In the genomic region with DNA sequence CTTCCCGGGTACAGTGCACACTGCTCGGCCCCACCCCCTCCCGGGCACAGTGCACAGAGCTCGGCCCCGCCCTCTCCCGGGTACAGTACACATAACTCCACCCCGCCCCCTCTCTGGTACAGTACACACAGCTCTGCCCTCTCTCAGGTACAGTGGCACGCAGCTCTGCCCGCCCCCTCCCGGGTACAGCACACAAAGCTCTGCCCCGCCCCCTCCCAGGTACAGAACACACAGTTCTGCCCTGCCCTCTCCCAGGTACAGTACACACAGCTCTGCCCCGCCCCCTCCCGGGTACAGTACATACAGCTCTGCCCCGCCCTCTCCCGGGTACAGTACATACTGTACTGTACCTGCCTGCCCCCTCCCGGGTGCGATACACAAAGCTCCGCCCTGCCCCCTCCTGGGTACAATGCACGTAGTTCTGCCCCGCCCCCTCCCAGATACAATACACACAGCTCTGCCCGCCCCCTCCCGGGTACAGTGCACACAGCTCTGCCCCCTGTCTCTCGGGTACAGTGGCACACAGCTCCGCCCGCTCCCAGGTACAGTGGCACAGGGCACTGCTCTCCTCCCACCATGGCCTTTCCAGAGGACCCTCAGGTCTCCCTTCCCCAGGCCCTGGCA, we compare ENCODE assay signal across 10 cellular contexts. TPM values are rescaled to one million over a fixed set of nuclear protein-coding genes. Genes with fewer than 3 reads are reported as not detected.
A peak's percentile ranks its signal among the peaks of the same experiment; 100 is the strongest.
DNase-seq lines count a peak whose midpoint lies in the region; ATAC-seq and TF ChIP-seq lines count a peak whose summit lies in the region.
"Had no signal": no experiment of that assay in that cellular context is flagged by ENCODE, and none has a peak within 500 bp of the region (broad histone marks: within the 10 kb centered on the region; RNA-seq: fewer than 3 reads in every experiment).

No MANE protein-coding gene starts in this region.

- H3K27me3 ChIP-seq in body of pancreas: no peaks in the 10 kb centered on the region

- no peak for TF ChIP-seq CTCF in body of pancreas (IDR thresholded peaks at IDR 0.05)

- intact Hi-C loops in body of pancreas (cut with DNase I): no loop called here

- no peak overlapping the region for H3K27ac Mint-ChIP-seq in stimulated activated naive CD8-positive, alpha-beta T cell treated with anti-CD3 and anti-CD28 coated beads, Interleukin-15, amount 100 ng/mL, for 72 hours

- no peak for TF ChIP-seq POLR2A in body of pancreas (IDR thresholded peaks at IDR 0.05)

- H3K9me3 ChIP-seq in body of pancreas: no peaks in the 10 kb centered on the region

- peaks cover 49% of the 10 kb centered on the region for H3K27me3 Mint-ChIP-seq in stimulated activated naive CD8-positive, alpha-beta T cell treated with anti-CD3 and anti-CD28 coated beads, Interleukin-15, amount 100 ng/mL, for 72 hours

- H3K4me3 Mint-ChIP-seq in stimulated activated naive CD8-positive, alpha-beta T cell treated with anti-CD3 and anti-CD28 coated beads, Interleukin-15, amount 100 ng/mL, for 72 hours: no peak overlapping the region

- no peak overlapping the region for H3K27ac ChIP-seq in body of pancreas

- in situ Hi-C loops in KBM-7 (cut with MboI; ENCODE audit: low pct_unique_long_range_greater_than_20kb, low sequenced_read_pairs): no loop called here

- peaks cover 4% of the 10 kb centered on the region for H3K4me1 ChIP-seq in body of pancreas

- ATAC-seq in body of pancreas: peak; percentile 88
- peak; percentile 70 for ATAC-seq in stimulated activated naive CD8-positive, alpha-beta T cell treated with anti-CD3 and anti-CD28 coated beads, Interleukin-15, amount 100 ng/mL, for 72 hours

- peaks cover 0 to 7% of the 10 kb centered on the region in 2 donors for H3K9me3 Mint-ChIP-seq in stimulated activated naive CD8-positive, alpha-beta T cell treated with anti-CD3 and anti-CD28 coated beads, Interleukin-15, amount 100 ng/mL, for 72 hours

- no peaks in the 10 kb centered on the region for H3K36me3 ChIP-seq in body of pancreas (replicated peaks in 1 of 2; ENCODE audit: insufficient read depth in 1 of 2, low read depth in 2 of 2)

- DNase-seq in KBM-7 (peak; percentile 15), NCI-H2171 treated with DMSO at 0.1 percent for 48 hours (lab: John Stamatoyannopoulos, UW) (peak; percentile 96), body of pancreas (peak; percentile 73 to 97 (median 82)), AML-193 (lab: John Stamatoyannopoulos, UW) (no peak), AG20443 (ENCODE audit: low spot score) (no peak), activated T-cell treated with anti-CD3 and anti-CD28 coated beads for 4 hours (no peak)
- DNase-seq in stimulated activated naive CD8-positive, alpha-beta T cell treated with anti-CD3 and anti-CD28 coated beads, Interleukin-15, amount 100 ng/mL, for 72 hours: no peak
- DNase-seq: stimulated activated CD4-positive, alpha-beta T cell treated with anti-CD3 and anti-CD28 coated beads, Interleukin-1b, Interleukin-23, amount 100 ng/mL, for 48 hours had no signal

- H3K4me3 ChIP-seq in body of pancreas: no peak overlapping the region

- WGBS in body of pancreas, 2 donors: 29 to 47% methylated on average over 8 to 22 of the region's 25 CpGs

- no peaks in the 10 kb centered on the region for H3K4me1 Mint-ChIP-seq in stimulated activated naive CD8-positive, alpha-beta T cell treated with anti-CD3 and anti-CD28 coated beads, Interleukin-15, amount 100 ng/mL, for 72 hours

RNA-seq across cellular contexts. Expression of a gene that starts 16.4 kb away (rescaled TPM):
- total RNA-seq in body of pancreas: not detected
- total RNA-seq: lower leg skin, RPMI7951 had no signal

Comparison
In these comparisons a context has a peak if more than half of its experiments do, and no peak if none do; other contexts are left out.
1. DNase-seq: peak in KBM-7 (single experiment), NCI-H2171 treated with DMSO at 0.1 percent for 48 hours (single experiment) and body of pancreas (4 of 4); none in stimulated activated naive CD8-positive, alpha-beta T cell treated with anti-CD3 and anti-CD28 coated beads, Interleukin-15, amount 100 ng/mL, for 72 hours (0 of 2), AML-193 (0 of 2), AG20443 (single experiment) and activated T-cell treated with anti-CD3 and anti-CD28 coated beads for 4 hours (single experiment).